ENCODE assay signal across 1 cellular context in genomic region chr1:109427171-109427467, GRCh38.
TF ChIP-seq lines count a peak whose summit lies in the region.

No MANE protein-coding gene starts in this region.

TF ChIP-seq in HepG2, 621 proteins besides CTCF, POLR2A, EP300 and RAD21:
- TF ChIP-seq ZNF660 (CRISPR knock-in tag; IDR thresholded peaks at IDR 0.05; ENCODE audit: borderline replicate concordance, low read depth) = no peak
- TF ChIP-seq CCDC6 (CRISPR knock-in tag; IDR thresholded peaks at IDR 0.05) = 0 out of 2 replicates have a peak, but pooled peaks have one; percentile 13
- TF ChIP-seq SKIL (CRISPR knock-in tag; IDR thresholded peaks at IDR 0.05; ENCODE audit: borderline replicate concordance) = no peak
- TF ChIP-seq RARG (CRISPR knock-in tag; IDR thresholded peaks at IDR 0.05; ENCODE audit: low read depth) = no peak
- no peak for TF ChIP-seq CAMTA2 (CRISPR knock-in tag; IDR thresholded peaks at IDR 0.05; ENCODE audit: borderline replicate concordance)
